ENCODE assay signal across 21 cellular contexts in the genomic region with DNA sequence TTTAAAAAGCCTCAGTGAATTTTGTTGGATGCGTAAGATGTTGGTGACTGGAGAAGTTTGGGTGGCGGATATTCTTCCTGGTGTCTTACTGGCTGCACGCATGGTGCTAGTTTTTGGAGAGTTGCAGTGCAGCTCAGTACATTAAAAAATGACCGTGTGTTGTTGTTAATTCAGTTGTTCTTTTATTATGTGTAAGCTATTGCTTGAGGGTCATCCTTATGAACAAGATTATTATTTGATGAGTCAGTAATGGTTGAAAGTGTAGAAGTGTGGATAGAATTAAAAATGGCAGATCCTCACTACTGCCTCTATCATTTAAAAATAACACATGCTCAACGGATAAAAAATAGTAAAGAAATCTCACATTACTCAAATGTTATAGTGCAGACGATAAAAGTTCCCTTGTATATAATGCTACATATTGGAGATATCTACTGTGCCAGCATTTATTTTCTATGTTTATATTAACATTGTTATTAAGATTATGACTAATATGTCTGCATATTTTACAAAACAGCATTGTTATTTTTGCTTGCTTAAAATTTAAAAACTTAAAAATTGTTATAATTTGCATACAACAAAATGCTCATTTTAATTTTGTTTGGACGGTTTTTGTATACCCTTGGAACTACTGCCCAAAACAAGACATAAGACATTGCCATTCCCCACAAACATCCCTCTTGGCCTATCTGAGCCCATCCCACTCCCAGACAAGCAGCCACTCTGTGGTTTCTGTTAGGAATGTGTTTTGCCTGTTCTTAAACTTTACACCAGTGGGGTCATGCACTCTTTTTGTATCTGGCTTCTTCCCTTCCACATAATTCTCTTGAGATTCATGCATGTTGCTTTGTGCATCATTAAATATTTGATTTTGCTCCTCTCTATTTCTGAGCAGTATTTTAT.
DNase-seq lines count a peak whose midpoint lies in the region; ATAC-seq and TF ChIP-seq lines count a peak whose summit lies in the region.
"Had no signal": no experiment of that assay in that cellular context is flagged by ENCODE, and none has a peak within 500 bp of the region (broad histone marks: within the 10 kb centered on the region; RNA-seq: fewer than 3 reads in every experiment).

No MANE protein-coding gene starts in this region.

- H3K4me3 Mint-ChIP-seq in GM23338 = no peak overlapping the region
- H3K4me3 Mint-ChIP-seq: activated CD4-positive, alpha-beta memory T cell treated with anti-CD3 and anti-CD28 coated beads for 36 hours had no signal

- H4K20me1 ChIP-seq in GM23338 (replicated peaks; ENCODE audit: insufficient read depth) = no peaks in the 10 kb centered on the region; the same call in 1 of the 2 replicates

- no peaks in the 10 kb centered on the region for H3K9me2 ChIP-seq in GM23338 (ENCODE audit: insufficient read depth)

- in situ Hi-C loops in brain microvascular endothelial cell (cut with HindIII; ENCODE audit: low pct_ligation_motif_present, low sequenced_read_pairs) = no loop called here

- no peaks in the 10 kb centered on the region for H3K79me2 ChIP-seq in GM23338 (replicated peaks; ENCODE audit: insufficient read depth)

- no peaks in the 10 kb centered on the region for H3K9me3 Mint-ChIP-seq in GM23338
- H3K9me3 Mint-ChIP-seq: activated CD4-positive, alpha-beta memory T cell treated with anti-CD3 and anti-CD28 coated beads for 36 hours had no signal

- H3K4me2 ChIP-seq in GM23338 = no peak overlapping the region

- H3K4me1 ChIP-seq in GM23338 (ENCODE audit: insufficient read depth) = no peaks in the 10 kb centered on the region
- H3K4me1 ChIP-seq: tibial artery had no signal

- peaks cover 24% of the 10 kb centered on the region for H3K36me3 Mint-ChIP-seq in GM23338 (ENCODE audit: low read depth)
- H3K36me3 Mint-ChIP-seq: activated CD4-positive, alpha-beta memory T cell treated with anti-CD3 and anti-CD28 coated beads for 36 hours had no signal

- H3K36me3 ChIP-seq in GM23338 (ENCODE audit: insufficient read depth) (0 out of 2 replicates have a peak, but pooled peaks cover 5% of the 10 kb centered on the region), brain microvascular endothelial cell (replicated peaks) (peaks cover 3% of the 10 kb centered on the region)

- no peak overlapping the region for H3K4me3 ChIP-seq in GM23338
- H3K4me3 ChIP-seq in brain microvascular endothelial cell (ENCODE audit: low read depth, low read length) = no peak overlapping the region
- H3K4me3 ChIP-seq: K562, lung, tibial artery had no signal

- no peak for DNase-seq in GM23338 (ENCODE audit: low spot score)
- peak; percentile 63 for DNase-seq in brain microvascular endothelial cell
- DNase-seq in hepatic stellate cell (ENCODE audit: low spot score) = peak; percentile 39
- peak; percentile 6 for DNase-seq in smooth muscle cell of the brain vasculature (ENCODE audit: low read depth, low spot score)
- no peak for DNase-seq in epidermal melanocyte (ENCODE audit: insufficient read length, low spot score)
- DNase-seq in SW 1271 (lab: John Stamatoyannopoulos, UW) = no peak
- DNase-seq: activated CD4-positive, alpha-beta memory T cell treated with anti-CD3 and anti-CD28 coated beads for 36 hours; activated CD4-positive, CD25-positive, alpha-beta regulatory T cell; activated effector memory CD4-positive, alpha-beta T cell treated with Interleukin-2 at 50 U/mL for 16 hours; Caco-2; cortex of kidney; DND-41; foreskin keratinocyte; hypothalamus; stimulated activated CD4-positive, alpha-beta T cell treated with anti-CD3 and anti-CD28 coated beads, Interleukin-12 subunit alpha, Interleukin-12 subunit beta, amount 100 ng/mL, for 4 hours; stimulated activated CD4-positive, alpha-beta T cell treated with anti-CD3 and anti-CD28 coated beads, Interleukin-4, amount 100 ng/mL, for 4 hours; stimulated activated naive CD8-positive, alpha-beta T cell treated with anti-CD3 and anti-CD28 coated beads, Interleukin-15, Interleukin-2, amounts not matched to agents 100 U/mL and 50 U/mL, for 24 hours; tibial artery had no signal

- no peaks in the 10 kb centered on the region for H3F3A ChIP-seq in GM23338 (replicated peaks; ENCODE audit: low read depth)

- no peaks in the 10 kb centered on the region for H3K27me3 Mint-ChIP-seq in GM23338 (ENCODE audit: insufficient read depth, low read depth, poor library complexity)
- H3K27me3 Mint-ChIP-seq: activated CD4-positive, alpha-beta memory T cell treated with anti-CD3 and anti-CD28 coated beads for 36 hours had no signal

- 0 out of 2 replicates have a peak overlapping the region, but pooled peaks have one; percentile 57 for H3K27ac Mint-ChIP-seq in GM23338
- H3K27ac Mint-ChIP-seq: activated CD4-positive, alpha-beta memory T cell treated with anti-CD3 and anti-CD28 coated beads for 36 hours had no signal

- ATAC-seq in GM23338 (no peak), HG02798 (IDR thresholded peaks at IDR 0.05; ENCODE audit: poor library complexity, unreplicated experiment) (no peak)
- ATAC-seq: foreskin keratinocyte; K562; stimulated activated naive CD8-positive, alpha-beta T cell treated with anti-CD3 and anti-CD28 coated beads, Interleukin-15, Interleukin-2, amounts not matched to agents 100 U/mL and 50 U/mL, for 24 hours had no signal

- no peaks in the 10 kb centered on the region for H3K4me1 Mint-ChIP-seq in GM23338

- H3K27ac ChIP-seq in GM23338 (ENCODE audit: low read depth) (no peak overlapping the region), brain microvascular endothelial cell (peak overlapping the region; percentile 73)
- H3K27ac ChIP-seq: foreskin keratinocyte, tibial artery had no signal

- no peaks in the 10 kb centered on the region for H3K27me3 ChIP-seq in GM23338 (ENCODE audit: insufficient read depth)
- H3K27me3 ChIP-seq in brain microvascular endothelial cell (replicated peaks) = no peaks in the 10 kb centered on the region
- H3K27me3 ChIP-seq: foreskin keratinocyte, tibial artery had no signal

- no peak overlapping the region for H2AFZ ChIP-seq in GM23338

- TF ChIP-seq CTCF in GM23338 (conservative IDR thresholded peaks at IDR 0.05; ENCODE audit: low read depth in 2 of 2) = no peak
- TF ChIP-seq CTCF in brain microvascular endothelial cell (IDR thresholded peaks at IDR 0.05; ENCODE audit: low read depth, low read length, missing control alignments) = no peak

TF ChIP-seq in GM23338, 12 proteins besides CTCF, POLR2A, EP300 and RAD21:
- TF ChIP-seq EZH2 (IDR thresholded peaks at IDR 0.05; ENCODE audit: low read depth, unreplicated experiment) = no peak

Comparison
In these comparisons a context has a peak if more than half of its experiments do, and no peak if none do; other contexts are left out.
1. DNase-seq: peak in brain microvascular endothelial cell (single experiment), hepatic stellate cell (single experiment) and smooth muscle cell of the brain vasculature (single experiment); none in GM23338 (single experiment), epidermal melanocyte (single experiment) and SW 1271 (0 of 2).